ENCODE assay signal across 10 cellular contexts in genomic region chr17:18236494-18236893, GRCh38.
"Had no signal": no experiment of that assay in that cellular context is flagged by ENCODE, and none has a peak within 500 bp of the region (broad histone marks: within the 10 kb centered on the region; RNA-seq: fewer than 3 reads in every experiment).

No MANE protein-coding gene starts in this region.

- H3K27me3 ChIP-seq: gastrocnemius medialis, neural progenitor cell, transverse colon had no signal

- DNase-seq: activated effector memory CD4-positive, alpha-beta T cell treated with Interleukin-2 at 50 U/mL for 16 hours; aorta; gastrocnemius medialis; stimulated activated CD4-positive, alpha-beta T cell treated with anti-CD3 and anti-CD28 coated beads, Interleukin-4, amount 100 ng/mL, for 1 hour; T-helper 1 cell; transverse colon had no signal

- ATAC-seq: gastrocnemius medialis had no signal

- H3K9me3 Mint-ChIP-seq: neural progenitor cell had no signal

- H3K9ac ChIP-seq: neural progenitor cell, parathyroid adenoma had no signal

- H3K4me2 ChIP-seq: neural progenitor cell had no signal

- H3K36me3 ChIP-seq: neural progenitor cell, transverse colon had no signal

- H3K36me3 Mint-ChIP-seq: activated naive CD8-positive, alpha-beta T cell had no signal

- H3K9me3 ChIP-seq: gastrocnemius medialis, transverse colon had no signal

- H3K79me2 ChIP-seq: parathyroid adenoma had no signal

- H3K4me3 Mint-ChIP-seq: activated naive CD8-positive, alpha-beta T cell; neural progenitor cell had no signal

- H3K27ac Mint-ChIP-seq: activated naive CD8-positive, alpha-beta T cell; neural progenitor cell had no signal

- H2AFZ ChIP-seq: neural progenitor cell, parathyroid adenoma had no signal

- H3K27ac ChIP-seq: gastrocnemius medialis, neural progenitor cell, parathyroid adenoma, transverse colon, VCaP had no signal

- H3K27me3 Mint-ChIP-seq: activated naive CD8-positive, alpha-beta T cell had no signal

- H3K4me1 ChIP-seq: gastrocnemius medialis, parathyroid adenoma, transverse colon had no signal

- H3K4me3 ChIP-seq: gastrocnemius medialis, neural progenitor cell, transverse colon had no signal
